In the genomic region with DNA sequence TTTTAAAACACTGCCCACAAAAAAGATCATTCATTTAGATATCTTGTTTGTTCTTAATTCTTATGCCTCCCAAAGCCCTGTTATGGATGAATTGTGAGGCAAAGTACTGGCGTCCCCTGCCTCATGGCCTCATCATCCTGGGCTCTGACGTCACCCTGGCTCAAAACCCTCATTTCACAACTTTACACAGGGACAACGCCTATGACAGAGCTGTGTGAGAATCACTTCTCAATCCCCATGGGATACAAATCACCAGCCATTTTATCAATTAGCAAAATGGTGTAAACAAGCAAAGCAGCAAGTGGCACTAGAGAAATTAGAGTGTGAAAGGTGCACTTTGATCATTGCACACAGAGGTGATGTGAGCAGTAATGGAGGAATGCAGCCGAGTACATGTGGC, we compare ENCODE assay signal across 1 cellular context.
TF ChIP-seq lines count a peak whose summit lies in the region.

No MANE protein-coding gene starts in this region.

TF ChIP-seq in GM12878, 131 proteins besides CTCF, POLR2A, EP300 and RAD21:
- TF ChIP-seq USF1 (IDR thresholded peaks at IDR 0.05; ENCODE audit: borderline replicate concordance, extremely low read length, insufficient read depth, low read depth, low read length) (no peak), MXI1 (IDR thresholded peaks at IDR 0.05; ENCODE audit: low read depth, low read length) (0 out of 2 replicates have a peak, but pooled peaks have one; percentile 7), JUND (IDR thresholded peaks at IDR 0.05; ENCODE audit: low read depth, low read length) (no peak), SPI1 (IDR thresholded peaks at IDR 0.05; ENCODE audit: borderline replicate concordance, insufficient read depth, low read depth, low read length) (no peak), SREBF2 (IDR thresholded peaks at IDR 0.05; ENCODE audit: low read length) (no peak), TCF3 (IDR thresholded peaks at IDR 0.05; ENCODE audit: borderline replicate concordance, insufficient read depth, low read depth, low read length) (no peak), CREM (IDR thresholded peaks at IDR 0.05; ENCODE audit: low read depth) (peak; percentile 48; the same call in 1 of the 2 replicates), NBN (IDR thresholded peaks at IDR 0.05) (peak; percentile 62; the same call in 1 of the 2 replicates), NKRF (conservative IDR thresholded peaks at IDR 0.05) (no peak), PML (IDR thresholded peaks at IDR 0.05; ENCODE audit: low read length) (no peak), ATF7 (IDR thresholded peaks at IDR 0.05; ENCODE audit: low read depth) (peak; percentile 78), RCOR1 (conservative IDR thresholded peaks at IDR 0.05; ENCODE audit: low read depth, low read length) (no peak), CREB1 (IDR thresholded peaks at IDR 0.05; ENCODE audit: low read depth) (peak; percentile 80), MYC (IDR thresholded peaks at IDR 0.05; ENCODE audit: insufficient read depth, insufficient read length, insufficient replicate concordance, low read length, severe bottlenecking) (no peak), RAD51 (IDR thresholded peaks at IDR 0.05) (no peak), ZNF207 (IDR thresholded peaks at IDR 0.05; ENCODE audit: borderline replicate concordance) (no peak), MEF2B (IDR thresholded peaks at IDR 0.05; ENCODE audit: partially characterized antibody, poor library complexity, severe bottlenecking) (peak; percentile 84), MTA2 (IDR thresholded peaks at IDR 0.05; ENCODE audit: low read depth) (peak; percentile 37; the same call in 1 of the 2 replicates)
